1 cellular context compared by ENCODE assay signal in the genomic region with DNA sequence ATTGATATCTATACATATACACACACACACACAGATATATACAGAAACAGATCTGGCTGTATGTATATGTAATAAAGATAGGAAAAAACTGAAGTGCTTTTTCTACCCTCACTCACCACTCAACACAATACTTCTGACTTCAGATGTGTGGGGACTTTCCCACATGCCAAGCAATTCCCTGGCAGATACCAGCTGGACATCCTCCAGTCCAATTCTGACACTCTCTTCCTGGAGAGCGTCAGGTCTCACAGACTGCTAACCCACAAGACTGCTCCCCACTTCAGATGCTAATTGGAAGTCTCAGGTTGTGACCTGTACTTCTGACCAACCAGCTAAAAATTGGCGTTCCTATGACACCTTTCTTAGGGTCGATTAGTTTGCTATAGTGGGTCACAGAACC.
A peak's percentile ranks its signal among the peaks of the same experiment; 100 is the strongest.
TF ChIP-seq lines count a peak whose summit lies in the region.

No MANE protein-coding gene starts in this region.

TF ChIP-seq in GM12878, 131 proteins besides CTCF, POLR2A, EP300 and RAD21 (continued from another document):
- TF ChIP-seq E4F1 (IDR thresholded peaks at IDR 0.05; ENCODE audit: borderline replicate concordance, partially characterized antibody), result no peak
- TF ChIP-seq KLF5 (IDR thresholded peaks at IDR 0.05; ENCODE audit: partially characterized antibody), result no peak
- TF ChIP-seq RFX5 (IDR thresholded peaks at IDR 0.05; ENCODE audit: low read depth, low read length), result no peak
- no peak for TF ChIP-seq ZNF274 (IDR thresholded peaks at IDR 0.05; ENCODE audit: insufficient read depth, insufficient read length)
- TF ChIP-seq NR2C1 (IDR thresholded peaks at IDR 0.05), result no peak
- no peak for TF ChIP-seq POU2F2 (IDR thresholded peaks at IDR 0.05; ENCODE audit: borderline replicate concordance, low read depth, low read length)
- TF ChIP-seq SUPT20H (IDR thresholded peaks at IDR 0.05; ENCODE audit: borderline replicate concordance, control insufficient read depth, low read depth, low read length), result no peak
- no peak for TF ChIP-seq EGR1 (IDR thresholded peaks at IDR 0.05; ENCODE audit: borderline replicate concordance in 1 of 2, low read depth in 2 of 2, low read length in 2 of 2)
- no peak for TF ChIP-seq POLR2AphosphoS5 (IDR thresholded peaks at IDR 0.05; ENCODE audit: low read length)
- 0 out of 2 replicates have a peak, but pooled peaks have one; percentile 31 for TF ChIP-seq GATAD2B (conservative IDR thresholded peaks at IDR 0.05; ENCODE audit: low read depth)
- no peak for TF ChIP-seq ZNF207 (IDR thresholded peaks at IDR 0.05; ENCODE audit: borderline replicate concordance)
- no peak for TF ChIP-seq PBX3 (IDR thresholded peaks at IDR 0.05; ENCODE audit: insufficient replicate concordance, low read depth, low read length)
- TF ChIP-seq STAT3 (IDR thresholded peaks at IDR 0.05; ENCODE audit: low read depth, low read length), result no peak
